1 cellular context compared by ENCODE assay signal in genomic region chr19:1728816-1729567, GRCh38.
TF ChIP-seq lines count a peak whose summit lies in the region.

No MANE protein-coding gene starts in this region.

TF ChIP-seq in HEK293, 187 proteins besides CTCF, POLR2A, EP300 and RAD21 (continued from another document):
- TF ChIP-seq ZNF18 (tag by site-specific recombination; IDR thresholded peaks at IDR 0.05) (0 out of 2 replicates have a peak, but pooled peaks have one; percentile 66), ZNF223 (tag by site-specific recombination; IDR thresholded peaks at IDR 0.05) (no peak)
TF ChIP-seq in HEK293: peak in this region for 3.
